ENCODE assay signal across 8 cellular contexts in the genomic region with DNA sequence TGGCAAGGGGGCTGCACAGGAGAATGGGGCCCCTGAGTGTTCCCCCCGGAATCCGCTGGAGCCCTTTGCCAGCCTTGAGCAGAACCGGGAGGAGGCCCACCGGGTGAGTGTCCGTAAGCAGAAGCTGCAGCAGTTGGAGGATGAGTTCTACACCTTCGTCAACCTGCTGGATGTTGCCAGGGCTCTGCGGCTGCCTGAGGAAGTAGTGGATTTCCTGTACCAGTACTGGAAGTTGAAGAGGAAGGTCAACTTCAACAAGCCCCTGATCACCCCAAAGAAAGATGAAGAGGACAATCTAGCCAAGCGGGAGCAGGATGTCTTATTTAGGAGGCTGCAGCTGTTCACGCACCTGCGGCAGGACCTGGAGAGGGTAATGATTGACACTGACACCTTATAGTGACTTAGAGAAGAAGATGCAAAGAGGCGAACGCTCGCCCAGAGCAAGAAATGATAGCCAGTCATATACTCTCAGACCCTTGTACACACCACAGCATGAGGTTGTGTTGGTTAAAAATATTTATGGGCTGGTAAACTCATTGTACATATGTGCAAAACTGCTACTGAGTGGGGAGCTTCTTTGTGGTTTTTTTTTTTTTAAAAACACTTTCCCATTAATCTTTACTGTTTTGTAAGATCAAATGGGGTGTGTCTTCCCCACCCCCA. TPM values are rescaled to one million over a fixed set of nuclear protein-coding genes. Genes with fewer than 3 reads are reported as not detected.
DNase-seq lines count a peak whose midpoint lies in the region; ATAC-seq and TF ChIP-seq lines count a peak whose summit lies in the region.

No MANE protein-coding gene starts in this region.

- CTCF ChIA-PET in HEK293T (lab: Yijun Ruan, JAX), result interaction anchor here (0.7 kb wide), 1 partner anchor 1603 kb away, joined by 3 read pairs; no protein-coding TSS in a partner anchor

- POLR2A ChIA-PET in HEK293T (lab: Yijun Ruan, JAX), result no interaction called here

- H3K27me3 Mint-ChIP-seq in chondrocyte (ENCODE audit: low read depth), result no peaks in the 10 kb centered on the region
- peaks cover 0 to 2% (median 0%) of the 10 kb centered on the region in 3 donors for H3K27me3 Mint-ChIP-seq in CD14-positive monocyte (ENCODE audit: low read depth in 3 of 3)

- DNase-seq in GM13976 (ENCODE audit: low spot score) (peak; percentile 32), chondrocyte (ENCODE audit: low spot score) (no peak), HEK293T (ENCODE audit: extremely low spot score) (no peak), CD14-positive monocyte (ENCODE audit: low spot score) (no peak), brain microvascular endothelial cell (no peak)
- DNase-seq in stimulated activated CD4-positive, alpha-beta T cell treated with anti-CD3 and anti-CD28 coated beads, Interleukin-2, amount 100 ng/mL, for 24 hours, result no peak

- intact Hi-C loops in CD14-positive monocyte (cut with micrococcal nuclease), result loop anchor here in 1 of 2 donors (5.0 to 10.0 kb wide), 2 partner anchors 407 to 665 kb away; no protein-coding TSS in a partner anchor

- H3K4me3 Mint-ChIP-seq in chondrocyte (ENCODE audit: unreplicated experiment) (no peak overlapping the region), CD14-positive monocyte (peak overlapping the region in 1 of 2 donors; percentile 37)

- H3K9me3 Mint-ChIP-seq in chondrocyte (ENCODE audit: low read depth) (no peaks in the 10 kb centered on the region), CD14-positive monocyte (peaks cover 0 to 1% (median 0%) of the 10 kb centered on the region in 7 donors)

- in situ Hi-C loops in GM13976 (cut with MboI; ENCODE audit: low sequenced_read_pairs, unreplicated experiment), result loop anchor here (25.0 kb wide), 1 partner anchor 675 kb away; no protein-coding TSS in a partner anchor
- in situ Hi-C loops in brain microvascular endothelial cell (cut with HindIII; ENCODE audit: low pct_ligation_motif_present, low sequenced_read_pairs), result no loop called here

- TF ChIP-seq CTCF in GM13976 (IDR thresholded peaks at IDR 0.05; ENCODE audit: borderline replicate concordance, control extremely low read depth, extremely low read depth, insufficient read depth, missing control alignments), result no peak
- TF ChIP-seq CTCF in chondrocyte (IDR thresholded peaks at IDR 0.05), result no peak
- TF ChIP-seq CTCF in CD14-positive monocyte (IDR thresholded peaks at IDR 0.05), result no peak
- no peak for TF ChIP-seq CTCF in brain microvascular endothelial cell (IDR thresholded peaks at IDR 0.05; ENCODE audit: low read depth, low read length, missing control alignments)

- peaks cover 34% of the 10 kb centered on the region for H3K36me3 Mint-ChIP-seq in chondrocyte (ENCODE audit: low read depth)
- H3K36me3 Mint-ChIP-seq in CD14-positive monocyte, result peaks cover 73 to 83% of the 10 kb centered on the region in 2 donors

- no peaks in the 10 kb centered on the region for H3K27me3 ChIP-seq in brain microvascular endothelial cell (replicated peaks)

- no peak overlapping the region for H3K27ac ChIP-seq in brain microvascular endothelial cell

- H3K4me3 ChIP-seq in brain microvascular endothelial cell (ENCODE audit: low read depth, low read length), result no peak overlapping the region

- H3K4me1 Mint-ChIP-seq in chondrocyte (ENCODE audit: low read depth) (peaks cover 34% of the 10 kb centered on the region), CD14-positive monocyte (peaks cover 23% of the 10 kb centered on the region)

- H3K27ac Mint-ChIP-seq in chondrocyte (ENCODE audit: unreplicated experiment) (peak overlapping the region; percentile 25), CD14-positive monocyte (peak overlapping the region in 2 of 7 donors; percentile 26 to 77)

- ATAC-seq in GM21390 (IDR thresholded peaks at IDR 0.05; ENCODE audit: unreplicated experiment), result peak; percentile 11
- ATAC-seq in HG03432 (IDR thresholded peaks at IDR 0.05; ENCODE audit: unreplicated experiment), result peak; percentile 21

- H3K36me3 ChIP-seq in brain microvascular endothelial cell (replicated peaks), result peaks cover 60% of the 10 kb centered on the region

TF ChIP-seq in HEK293T, 16 proteins besides CTCF, POLR2A, EP300 and RAD21:
- TF ChIP-seq FOXA1 (IDR thresholded peaks at IDR 0.05) (no peak), L3MBTL2 (conservative IDR thresholded peaks at IDR 0.05) (no peak), SP1 (IDR thresholded peaks at IDR 0.05) (no peak), FOXM1 (IDR thresholded peaks at IDR 0.05; ENCODE audit: borderline replicate concordance) (no peak), ARNT (IDR thresholded peaks at IDR 0.05) (no peak), FOXK2 (IDR thresholded peaks at IDR 0.05) (no peak), TARDBP (IDR thresholded peaks at IDR 0.05) (no peak), LEF1 (IDR thresholded peaks at IDR 0.05; ENCODE audit: borderline replicate concordance) (no peak), ZNF384 (IDR thresholded peaks at IDR 0.05) (no peak), BHLHE40 (IDR thresholded peaks at IDR 0.05; ENCODE audit: borderline replicate concordance) (no peak), CTBP1 (IDR thresholded peaks at IDR 0.05; ENCODE audit: borderline replicate concordance) (no peak), NFRKB (IDR thresholded peaks at IDR 0.05) (no peak), SUZ12 (IDR thresholded peaks at IDR 0.05) (no peak), HDGF (IDR thresholded peaks at IDR 0.05; ENCODE audit: borderline replicate concordance) (no peak), ELF4 (IDR thresholded peaks at IDR 0.05) (no peak)
- TF ChIP-seq, protein P1, sequence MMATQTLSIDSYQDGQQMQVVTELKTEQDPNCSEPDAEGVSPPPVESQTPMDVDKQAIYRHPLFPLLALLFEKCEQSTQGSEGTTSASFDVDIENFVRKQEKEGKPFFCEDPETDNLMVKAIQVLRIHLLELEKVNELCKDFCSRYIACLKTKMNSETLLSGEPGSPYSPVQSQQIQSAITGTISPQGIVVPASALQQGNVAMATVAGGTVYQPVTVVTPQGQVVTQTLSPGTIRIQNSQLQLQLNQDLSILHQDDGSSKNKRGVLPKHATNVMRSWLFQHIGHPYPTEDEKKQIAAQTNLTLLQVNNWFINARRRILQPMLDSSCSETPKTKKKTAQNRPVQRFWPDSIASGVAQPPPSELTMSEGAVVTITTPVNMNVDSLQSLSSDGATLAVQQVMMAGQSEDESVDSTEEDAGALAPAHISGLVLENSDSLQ (IDR thresholded peaks at IDR 0.05), result no peak

RNA-seq across cellular contexts. Expression of gene JADE1, which starts 52.5 kb away (rescaled TPM):
- 28.9 to 34.0 TPM (median 31.4 TPM) in 3 replicates for total RNA-seq in chondrocyte
- polyA plus RNA-seq in CD14-positive monocyte, result 10 to 100 TPM in 1 of 2 donors, 1 to 10 TPM in 1; 7.3 to 12.8 TPM
